22 cellular contexts compared by ENCODE assay signal in the genomic region with DNA sequence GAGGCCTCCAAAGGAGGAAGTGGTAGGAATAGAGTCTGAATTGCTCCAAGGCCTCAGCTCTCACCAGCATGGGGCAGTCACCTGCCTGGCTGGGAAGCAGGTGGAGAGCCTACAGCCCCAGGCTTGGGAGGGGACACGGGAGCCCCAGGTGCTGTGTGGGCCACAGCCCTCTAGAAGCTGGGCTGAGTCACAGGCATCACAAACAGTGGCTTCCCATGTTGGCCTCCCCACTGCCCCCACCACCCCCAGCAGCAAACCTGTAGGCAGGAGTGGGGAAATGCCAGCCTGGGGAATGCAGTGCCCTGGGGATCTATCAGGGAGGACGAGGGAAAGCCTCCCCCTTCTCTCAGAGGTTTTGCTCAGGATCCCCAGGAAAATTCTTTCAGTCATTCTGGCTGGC.
"Had no signal": no experiment of that assay in that cellular context is flagged by ENCODE, and none has a peak within 500 bp of the region (broad histone marks: within the 10 kb centered on the region; RNA-seq: fewer than 3 reads in every experiment).

No MANE protein-coding gene starts in this region.

- H3K9me3 Mint-ChIP-seq: activated CD4-positive, alpha-beta T cell treated with anti-CD3 and anti-CD28 coated beads, Interleukin-2, amount 10 ng/mL, durations not matched to agents 7 days and 5 days; activated naive CD8-positive, alpha-beta T cell treated with anti-CD3 and anti-CD28 coated beads for 36 hours; activated T-cell treated with anti-CD3 and anti-CD28 coated beads, Interleukin-2, amount 50 U/mL, for 72 hours; brain; nephron progenitor cell; stimulated activated effector memory CD8-positive, alpha-beta T cell treated with anti-CD3 and anti-CD28 coated beads, Interleukin-12 subunit alpha, Interleukin-12 subunit beta, amount 100 ng/mL, for 72 hours had no signal

- H3K4me1 ChIP-seq: prostate gland, vagina had no signal

- H3K9me3 ChIP-seq: prostate gland, sigmoid colon, vagina had no signal

- H3K27ac ChIP-seq: hepatocyte, prostate gland, sigmoid colon, vagina had no signal

- FAIRE-seq: keratinocyte, TTC549 had no signal

- H3K36me3 Mint-ChIP-seq: activated naive CD8-positive, alpha-beta T cell treated with anti-CD3 and anti-CD28 coated beads for 36 hours; brain; stimulated activated effector memory CD8-positive, alpha-beta T cell treated with anti-CD3 and anti-CD28 coated beads, Interleukin-12 subunit alpha, Interleukin-12 subunit beta, amount 100 ng/mL, for 72 hours had no signal

- ATAC-seq: activated T-cell treated with anti-CD3 and anti-CD28 coated beads, Interleukin-2, amount 50 U/mL, for 72 hours; esophagus mucosa; left ventricle myocardium superior; stimulated activated effector memory CD8-positive, alpha-beta T cell treated with anti-CD3 and anti-CD28 coated beads, Interleukin-12 subunit alpha, Interleukin-12 subunit beta, amount 100 ng/mL, for 72 hours had no signal

- H3K4me3 ChIP-seq: coronary artery, hepatocyte, prostate gland, sigmoid colon, vagina had no signal

- H3K27ac Mint-ChIP-seq: activated CD4-positive, alpha-beta T cell treated with anti-CD3 and anti-CD28 coated beads, Interleukin-2, amount 10 ng/mL, durations not matched to agents 7 days and 5 days; activated naive CD8-positive, alpha-beta T cell treated with anti-CD3 and anti-CD28 coated beads for 36 hours; activated T-cell treated with anti-CD3 and anti-CD28 coated beads, Interleukin-2, amount 50 U/mL, for 72 hours; stimulated activated effector memory CD8-positive, alpha-beta T cell treated with anti-CD3 and anti-CD28 coated beads, Interleukin-12 subunit alpha, Interleukin-12 subunit beta, amount 100 ng/mL, for 72 hours had no signal

- H3K4me3 Mint-ChIP-seq: activated CD4-positive, alpha-beta T cell treated with anti-CD3 and anti-CD28 coated beads, Interleukin-2, amount 10 ng/mL, durations not matched to agents 7 days and 5 days; activated naive CD8-positive, alpha-beta T cell treated with anti-CD3 and anti-CD28 coated beads for 36 hours; activated T-cell treated with anti-CD3 and anti-CD28 coated beads, Interleukin-2, amount 50 U/mL, for 72 hours; brain; nephron progenitor cell; stimulated activated effector memory CD8-positive, alpha-beta T cell treated with anti-CD3 and anti-CD28 coated beads, Interleukin-12 subunit alpha, Interleukin-12 subunit beta, amount 100 ng/mL, for 72 hours had no signal

- H3K36me3 ChIP-seq: prostate gland, sigmoid colon, vagina had no signal

- H3K27me3 ChIP-seq: hepatocyte, sigmoid colon, vagina had no signal

- DNase-seq: activated CD4-positive, alpha-beta T cell treated with anti-CD3 and anti-CD28 coated beads, Interleukin-2, amount 10 ng/mL, durations not matched to agents 7 days and 5 days; activated CD4-positive, CD25-positive, alpha-beta regulatory T cell; activated CD8-positive, alpha-beta memory T cell treated with anti-CD3 and anti-CD28 coated beads, Interleukin-2, amount 50 U/mL, for 48 hours; activated naive CD8-positive, alpha-beta T cell treated with anti-CD3 and anti-CD28 coated beads for 36 hours; activated T-cell treated with anti-CD3 and anti-CD28 coated beads, Interleukin-2, amount 50 U/mL, for 72 hours; central memory CD4-positive, alpha-beta T cell; left ventricle myocardium superior; mesenchymal stem cell; nephron progenitor cell; sigmoid colon; stimulated activated CD4-positive, alpha-beta T cell treated with anti-CD3 and anti-CD28 coated beads, Interleukin-12 subunit alpha, Interleukin-12 subunit beta, amount 100 ng/mL, for 4 hours; stimulated activated CD4-positive, alpha-beta T cell treated with anti-CD3 and anti-CD28 coated beads, Interleukin-2, amount 100 ng/mL, for 24 hours; T-helper 2 cell had no signal

- H3K4me1 Mint-ChIP-seq: activated CD4-positive, alpha-beta T cell treated with anti-CD3 and anti-CD28 coated beads, Interleukin-2, amount 10 ng/mL, durations not matched to agents 7 days and 5 days; stimulated activated effector memory CD8-positive, alpha-beta T cell treated with anti-CD3 and anti-CD28 coated beads, Interleukin-12 subunit alpha, Interleukin-12 subunit beta, amount 100 ng/mL, for 72 hours had no signal
